In genomic region chr2:71700880-71701397, GRCh38 we compare ENCODE assay signal across 13 cellular contexts.
DNase-seq lines count a peak whose midpoint lies in the region; ATAC-seq and TF ChIP-seq lines count a peak whose summit lies in the region.
"Had no signal": no experiment of that assay in that cellular context is flagged by ENCODE, and none has a peak within 500 bp of the region (broad histone marks: within the 10 kb centered on the region; RNA-seq: fewer than 3 reads in every experiment).

No MANE protein-coding gene starts in this region.

- peaks cover 30% of the 10 kb centered on the region for H3K4me1 Mint-ChIP-seq in nephron
- no peaks in the 10 kb centered on the region for H3K4me1 Mint-ChIP-seq in CD8-positive, alpha-beta memory T cell
- H3K4me1 Mint-ChIP-seq: activated CD4-positive, alpha-beta T cell treated with anti-CD3 and anti-CD28 coated beads for 36 hours had no signal

- H3K9me3 Mint-ChIP-seq in nephron, result peaks cover 2% of the 10 kb centered on the region
- no peaks in the 10 kb centered on the region for H3K9me3 Mint-ChIP-seq in CD8-positive, alpha-beta memory T cell

- H3K27ac ChIP-seq in SJSA1 (peak overlapping the region; percentile 42), gastroesophageal sphincter (peak overlapping the region in 3 of 4 donors; percentile 81 to 89 (median 83)), tibial artery (peak overlapping the region; percentile 60 to 70)
- no peak overlapping the region for H3K27ac ChIP-seq in CD8-positive, alpha-beta memory T cell (ENCODE audit: low read depth, low read length)

- no peaks in the 10 kb centered on the region for H3K27me3 ChIP-seq in SJSA1 (replicated peaks)
- H3K27me3 ChIP-seq in gastroesophageal sphincter, result no peaks in the 10 kb centered on the region
- H3K27me3 ChIP-seq in tibial artery, result no peaks in the 10 kb centered on the region
- H3K27me3 ChIP-seq in CD8-positive, alpha-beta memory T cell (ENCODE audit: insufficient read depth, low read length, poor library complexity, severe bottlenecking), result no peaks in the 10 kb centered on the region

- CTCF ChIA-PET in CD8-positive, alpha-beta memory T cell (lab: Charles Lee), result no interaction called here

- no peaks in the 10 kb centered on the region for H3K36me3 Mint-ChIP-seq in nephron (ENCODE audit: low read depth)
- H3K36me3 Mint-ChIP-seq in CD8-positive, alpha-beta memory T cell, result no peaks in the 10 kb centered on the region

- peaks cover 28% of the 10 kb centered on the region for H3K4me1 ChIP-seq in SJSA1 (replicated peaks)
- peaks cover 0 to 29% (median 18%) of the 10 kb centered on the region in 3 donors for H3K4me1 ChIP-seq in gastroesophageal sphincter
- H3K4me1 ChIP-seq in tibial artery, result peaks cover 16 to 54% (median 33%) of the 10 kb centered on the region in 4 donors
- no peaks in the 10 kb centered on the region for H3K4me1 ChIP-seq in CD8-positive, alpha-beta memory T cell (ENCODE audit: insufficient read depth, low read length)

- H3K27me3 Mint-ChIP-seq in nephron (ENCODE audit: low read depth), result peaks cover 45% of the 10 kb centered on the region
- peaks cover 0 to 6% of the 10 kb centered on the region in 2 donors for H3K27me3 Mint-ChIP-seq in CD8-positive, alpha-beta memory T cell

- intact Hi-C loops in tibial artery (cut with DNase I; ENCODE audit: low total_unique reads), result no loop called here

- no peak overlapping the region for H3K4me3 Mint-ChIP-seq in nephron
- no peak overlapping the region for H3K4me3 Mint-ChIP-seq in CD8-positive, alpha-beta memory T cell
- H3K4me3 Mint-ChIP-seq: activated CD4-positive, alpha-beta T cell treated with anti-CD3 and anti-CD28 coated beads for 36 hours had no signal

- DNase-seq in SJSA1 (ENCODE audit: low read depth in 1 of 2, low spot score in 2 of 2), result peak; percentile 86 to 91
- peak; percentile 78 to 91 for DNase-seq in tibial artery
- DNase-seq in CD8-positive, alpha-beta memory T cell, result no peak
- DNase-seq: activated CD4-positive, alpha-beta T cell treated with anti-CD3 and anti-CD28 coated beads for 36 hours; DMS53; mucosa of descending colon; NCI-H524; stimulated activated CD4-positive, alpha-beta T cell treated with anti-CD3 and anti-CD28 coated beads, Interleukin-4, amount 100 ng/mL, for 1 hour had no signal

- no peak for TF ChIP-seq EP300 in gastroesophageal sphincter (IDR thresholded peaks at IDR 0.05)

- peak; percentile 89 for ATAC-seq in gastroesophageal sphincter
- no peak for ATAC-seq in GM19452 (IDR thresholded peaks at IDR 0.05; ENCODE audit: unreplicated experiment)
- ATAC-seq in HG02870 (IDR thresholded peaks at IDR 0.05; ENCODE audit: unreplicated experiment), result no peak
- no peak for ATAC-seq in GM21723 (IDR thresholded peaks at IDR 0.05; ENCODE audit: unreplicated experiment)
- ATAC-seq: activated CD4-positive, alpha-beta T cell treated with anti-CD3 and anti-CD28 coated beads for 36 hours; mucosa of descending colon had no signal

- whole genome bisulfite sequencing in gastroesophageal sphincter (ENCODE audit: low coverage in 1 of 2), 2 donors, result 57% methylated on average over 11 of the region's 13 CpGs; no CpG with 5 or more reads in 1 of the 2 donors

- no peak for TF ChIP-seq CTCF in gastroesophageal sphincter (IDR thresholded peaks at IDR 0.05)
- TF ChIP-seq CTCF in nephron (IDR thresholded peaks at IDR 0.05; ENCODE audit: unreplicated experiment in 3 of 3), result no peak
- no peak for TF ChIP-seq CTCF in tibial artery (IDR thresholded peaks at IDR 0.05)

- H3K36me3 ChIP-seq in SJSA1, result no peaks in the 10 kb centered on the region
- H3K36me3 ChIP-seq in gastroesophageal sphincter, result no peaks in the 10 kb centered on the region
- H3K36me3 ChIP-seq in tibial artery, result no peaks in the 10 kb centered on the region
- no peaks in the 10 kb centered on the region for H3K36me3 ChIP-seq in CD8-positive, alpha-beta memory T cell (ENCODE audit: insufficient read depth, low read length)

- H3K9me3 ChIP-seq in SJSA1 (replicated peaks) (no peaks in the 10 kb centered on the region), gastroesophageal sphincter (no peaks in the 10 kb centered on the region), tibial artery (no peaks in the 10 kb centered on the region)
- H3K9me3 ChIP-seq in CD8-positive, alpha-beta memory T cell (ENCODE audit: low read length), result no peaks in the 10 kb centered on the region
- H3K9me3 ChIP-seq: mucosa of descending colon had no signal

- no peak for TF ChIP-seq POLR2A in gastroesophageal sphincter (IDR thresholded peaks at IDR 0.05)

- H3K4me3 ChIP-seq in SJSA1 (no peak overlapping the region), gastroesophageal sphincter (no peak overlapping the region), tibial artery (no peak overlapping the region)
- H3K4me3 ChIP-seq in CD8-positive, alpha-beta memory T cell (ENCODE audit: low read length), result no peak overlapping the region
- H3K4me3 ChIP-seq: mucosa of descending colon had no signal

- H3K27ac Mint-ChIP-seq in nephron, result peak overlapping the region in 2 of 3 experiments; percentile 77 to 80
- H3K27ac Mint-ChIP-seq in CD8-positive, alpha-beta memory T cell, result no peak overlapping the region
- H3K27ac Mint-ChIP-seq: activated CD4-positive, alpha-beta T cell treated with anti-CD3 and anti-CD28 coated beads for 36 hours had no signal

- POLR2A ChIA-PET in CD8-positive, alpha-beta memory T cell (lab: Charles Lee), result no interaction called here

Comparison
In these comparisons a context has a peak if more than half of its experiments do, and no peak if none do; other contexts are left out.
1. DNase-seq: peak in SJSA1 (2 of 2) and tibial artery (2 of 2); none in CD8-positive, alpha-beta memory T cell (0 of 5).
2. H3K27ac Mint-ChIP-seq: peak in nephron (2 of 3); none in CD8-positive, alpha-beta memory T cell (0 of 8).